19 cellular contexts compared by ENCODE assay signal in genomic region chr12:88855301-88855700, GRCh38.
DNase-seq lines count a peak whose midpoint lies in the region; ATAC-seq and TF ChIP-seq lines count a peak whose summit lies in the region.
"Had no signal": no experiment of that assay in that cellular context is flagged by ENCODE, and none has a peak within 500 bp of the region (broad histone marks: within the 10 kb centered on the region; RNA-seq: fewer than 3 reads in every experiment).

No MANE protein-coding gene starts in this region.

- DNase-seq in HFFc6: no peak
- DNase-seq in astrocyte of the hippocampus (ENCODE audit: low read depth, low spot score): peak; percentile 3
- peak; percentile 34 for DNase-seq in iris pigment epithelial cell (ENCODE audit: low read depth)
- DNase-seq in smooth muscle cell (lab: John Stamatoyannopoulos, UW; ENCODE audit: unreplicated experiment): no peak
- no peak for DNase-seq in naive thymus-derived CD4-positive, alpha-beta T cell
- DNase-seq in D341Med (ENCODE audit: low spot score): no peak
- DNase-seq: CD4-positive, alpha-beta memory T cell; GDM1; NCI-H1417; NCI-H1694 treated with DMSO at 0.1 percent for 48 hours; NCI-H2081 treated with DMSO at 0.1 percent for 48 hours; NCI-H446 treated with DMSO at 0.1 percent for 48 hours; NCI-H69; RPMI8226; SHP77 treated with DMSO at 0.1 percent for 48 hours; SK-N-SH had no signal

- no peaks in the 10 kb centered on the region for H3K9me3 ChIP-seq in smooth muscle cell (replicated peaks; ENCODE audit: low read depth)
- H3K9me3 ChIP-seq in naive thymus-derived CD4-positive, alpha-beta T cell (ENCODE audit: control insufficient read depth in 2 of 3, low read length in 3 of 3): no peaks in the 10 kb centered on the region
- H3K9me3 ChIP-seq: BLaER1 treated with 17β-estradiol and CSF1 and Interleukin-3, amounts not matched to agents 10 nM and 100 nM; SK-N-SH had no signal

- no peak overlapping the region for H3K9ac ChIP-seq in smooth muscle cell (ENCODE audit: low read depth)
- H3K9ac ChIP-seq: BLaER1 treated with 17β-estradiol and CSF1 and Interleukin-3, amounts not matched to agents 10 nM and 100 nM; SK-N-SH had no signal

- 28% methylated on average over 1 of the region's 1 CpG for whole genome bisulfite sequencing in smooth muscle cell (ENCODE audit: low lambda C conversion rate)

- H3K4me3 Mint-ChIP-seq in HFFc6: no peak overlapping the region
- no peak overlapping the region for H3K4me3 Mint-ChIP-seq in naive thymus-derived CD4-positive, alpha-beta T cell

- H3K79me2 ChIP-seq in smooth muscle cell (ENCODE audit: low read depth): no peaks in the 10 kb centered on the region

- no peaks in the 10 kb centered on the region for H3K36me3 ChIP-seq in smooth muscle cell (ENCODE audit: low read depth)
- no peaks in the 10 kb centered on the region for H3K36me3 ChIP-seq in naive thymus-derived CD4-positive, alpha-beta T cell (ENCODE audit: control insufficient read depth in 2 of 3, insufficient read depth in 3 of 3, low read length in 3 of 3)
- H3K36me3 ChIP-seq: BLaER1 treated with 17β-estradiol and CSF1 and Interleukin-3, amounts not matched to agents 10 nM and 100 nM had no signal

- H3K4me2 ChIP-seq in smooth muscle cell: peak overlapping the region; percentile 8
- H3K4me2 ChIP-seq: BLaER1 treated with 17β-estradiol and CSF1 and Interleukin-3, amounts not matched to agents 10 nM and 100 nM; PC-9; SK-N-SH had no signal

- no peak for ATAC-seq in naive thymus-derived CD4-positive, alpha-beta T cell
- no peak for ATAC-seq in HG02763 (IDR thresholded peaks at IDR 0.05; ENCODE audit: unreplicated experiment)

- H3K36me3 Mint-ChIP-seq in HFFc6 (ENCODE audit: low read depth): peaks cover 25% of the 10 kb centered on the region
- H3K36me3 Mint-ChIP-seq in naive thymus-derived CD4-positive, alpha-beta T cell: no peaks in the 10 kb centered on the region
- H3K36me3 Mint-ChIP-seq: CD4-positive, alpha-beta memory T cell had no signal

- intact Hi-C loops in naive thymus-derived CD4-positive, alpha-beta T cell (cut with micrococcal nuclease): no loop called here

- no peak overlapping the region for H3K27ac ChIP-seq in smooth muscle cell (ENCODE audit: low read depth)
- no peak overlapping the region for H3K27ac ChIP-seq in naive thymus-derived CD4-positive, alpha-beta T cell (ENCODE audit: low read depth, low read length)
- H3K27ac ChIP-seq: BLaER1 treated with 17β-estradiol and CSF1 and Interleukin-3, amounts not matched to agents 10 nM and 100 nM had no signal

- H2AFZ ChIP-seq in smooth muscle cell (ENCODE audit: low read depth): no peak overlapping the region
- H2AFZ ChIP-seq: PC-9 had no signal

- CTCF ChIA-PET in naive thymus-derived CD4-positive, alpha-beta T cell (lab: Charles Lee): no interaction called here

- H3K4me1 Mint-ChIP-seq in HFFc6 (ENCODE audit: low read depth): peaks cover 47% of the 10 kb centered on the region
- no peaks in the 10 kb centered on the region for H3K4me1 Mint-ChIP-seq in naive thymus-derived CD4-positive, alpha-beta T cell
- H3K4me1 Mint-ChIP-seq: CD4-positive, alpha-beta memory T cell had no signal

- no peaks in the 10 kb centered on the region for H3K27me3 ChIP-seq in smooth muscle cell (ENCODE audit: low read depth)
- no peaks in the 10 kb centered on the region for H3K27me3 ChIP-seq in naive thymus-derived CD4-positive, alpha-beta T cell (ENCODE audit: control insufficient read depth in 2 of 2, insufficient read depth in 2 of 2, low read length in 2 of 2)
- H3K27me3 ChIP-seq: BLaER1 treated with 17β-estradiol and CSF1 and Interleukin-3, amounts not matched to agents 10 nM and 100 nM had no signal

- TF ChIP-seq CTCF in HFFc6 (IDR thresholded peaks at IDR 0.05) (no peak), smooth muscle cell (IDR thresholded peaks at IDR 0.05; ENCODE audit: borderline replicate concordance, insufficient read depth, poor library complexity, severe bottlenecking) (no peak)

- H3K27me3 Mint-ChIP-seq in HFFc6 (ENCODE audit: insufficient read depth): no peaks in the 10 kb centered on the region
- H3K27me3 Mint-ChIP-seq in naive thymus-derived CD4-positive, alpha-beta T cell: no peaks in the 10 kb centered on the region
- H3K27me3 Mint-ChIP-seq: CD4-positive, alpha-beta memory T cell had no signal

- POLR2A ChIA-PET in naive thymus-derived CD4-positive, alpha-beta T cell (lab: Charles Lee): no interaction called here

- no peak overlapping the region for H3K4me3 ChIP-seq in smooth muscle cell
- no peak overlapping the region for H3K4me3 ChIP-seq in naive thymus-derived CD4-positive, alpha-beta T cell (ENCODE audit: low read length)
- H3K4me3 ChIP-seq: BLaER1 treated with 17β-estradiol and CSF1 and Interleukin-3, amounts not matched to agents 10 nM and 100 nM; PC-9 had no signal

- H4K20me1 ChIP-seq in smooth muscle cell (ENCODE audit: low read depth): no peaks in the 10 kb centered on the region
- H4K20me1 ChIP-seq: BLaER1 treated with 17β-estradiol and CSF1 and Interleukin-3, amounts not matched to agents 10 nM and 100 nM had no signal

- no peaks in the 10 kb centered on the region for H3F3A ChIP-seq in smooth muscle cell (ENCODE audit: low read depth)

- peak overlapping the region; percentile 0; the same call in 1 of the 2 replicates for H3K27ac Mint-ChIP-seq in HFFc6
- no peak overlapping the region for H3K27ac Mint-ChIP-seq in naive thymus-derived CD4-positive, alpha-beta T cell
- H3K27ac Mint-ChIP-seq: CD4-positive, alpha-beta memory T cell had no signal

- no peaks in the 10 kb centered on the region for H3K4me1 ChIP-seq in smooth muscle cell (ENCODE audit: low read depth)
- no peaks in the 10 kb centered on the region for H3K4me1 ChIP-seq in naive thymus-derived CD4-positive, alpha-beta T cell (ENCODE audit: control insufficient read depth in 2 of 2, insufficient read depth in 2 of 2, low read length in 2 of 2)
- H3K4me1 ChIP-seq: BLaER1 treated with 17β-estradiol and CSF1 and Interleukin-3, amounts not matched to agents 10 nM and 100 nM had no signal

- H3K9me3 Mint-ChIP-seq in HFFc6: peaks cover 4% of the 10 kb centered on the region
- peaks cover 0 to 8% (median 0%) of the 10 kb centered on the region in 11 donors for H3K9me3 Mint-ChIP-seq in naive thymus-derived CD4-positive, alpha-beta T cell

Comparison
In these comparisons a context has a peak if more than half of its experiments do, and no peak if none do; other contexts are left out.
1. DNase-seq: peak in astrocyte of the hippocampus (single experiment) and iris pigment epithelial cell (single experiment); none in HFFc6 (single experiment), smooth muscle cell (single experiment), naive thymus-derived CD4-positive, alpha-beta T cell (0 of 9) and D341Med (single experiment).